Comparison of ENCODE assay signal across 3 cellular contexts in the genomic region with DNA sequence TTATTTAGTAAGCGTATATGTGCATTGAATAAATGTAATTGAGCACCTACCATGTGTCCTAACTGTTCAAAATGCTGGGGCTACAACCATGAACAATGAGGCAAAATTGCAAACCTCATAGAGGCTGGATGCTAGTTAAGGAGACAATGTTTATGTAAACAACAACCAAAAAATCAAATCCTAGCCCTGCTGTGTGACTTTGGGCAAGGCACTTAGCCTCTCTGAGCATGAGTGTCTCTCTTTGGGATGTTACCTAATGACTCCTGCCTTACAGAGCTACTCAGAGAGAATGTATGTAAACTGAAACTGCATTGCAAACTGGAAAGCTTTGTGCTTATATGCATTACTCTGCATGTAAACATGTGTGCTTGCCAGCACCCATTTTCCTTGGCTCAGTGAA.
TF ChIP-seq lines count a peak whose summit lies in the region.

No MANE protein-coding gene starts in this region.

TF ChIP-seq in HepG2, 621 proteins besides CTCF, POLR2A, EP300 and RAD21:
- no peak for TF ChIP-seq TAF1 (CRISPR knock-in tag; IDR thresholded peaks at IDR 0.05)
- TF ChIP-seq HNF4A (CRISPR knock-in tag; IDR thresholded peaks at IDR 0.05) = no peak
- TF ChIP-seq CBX1 (IDR thresholded peaks at IDR 0.05; ENCODE audit: low read depth) = no peak
- TF ChIP-seq ZNF556 (CRISPR knock-in tag; IDR thresholded peaks at IDR 0.05; ENCODE audit: borderline replicate concordance) = no peak
- TF ChIP-seq, protein P1, sequence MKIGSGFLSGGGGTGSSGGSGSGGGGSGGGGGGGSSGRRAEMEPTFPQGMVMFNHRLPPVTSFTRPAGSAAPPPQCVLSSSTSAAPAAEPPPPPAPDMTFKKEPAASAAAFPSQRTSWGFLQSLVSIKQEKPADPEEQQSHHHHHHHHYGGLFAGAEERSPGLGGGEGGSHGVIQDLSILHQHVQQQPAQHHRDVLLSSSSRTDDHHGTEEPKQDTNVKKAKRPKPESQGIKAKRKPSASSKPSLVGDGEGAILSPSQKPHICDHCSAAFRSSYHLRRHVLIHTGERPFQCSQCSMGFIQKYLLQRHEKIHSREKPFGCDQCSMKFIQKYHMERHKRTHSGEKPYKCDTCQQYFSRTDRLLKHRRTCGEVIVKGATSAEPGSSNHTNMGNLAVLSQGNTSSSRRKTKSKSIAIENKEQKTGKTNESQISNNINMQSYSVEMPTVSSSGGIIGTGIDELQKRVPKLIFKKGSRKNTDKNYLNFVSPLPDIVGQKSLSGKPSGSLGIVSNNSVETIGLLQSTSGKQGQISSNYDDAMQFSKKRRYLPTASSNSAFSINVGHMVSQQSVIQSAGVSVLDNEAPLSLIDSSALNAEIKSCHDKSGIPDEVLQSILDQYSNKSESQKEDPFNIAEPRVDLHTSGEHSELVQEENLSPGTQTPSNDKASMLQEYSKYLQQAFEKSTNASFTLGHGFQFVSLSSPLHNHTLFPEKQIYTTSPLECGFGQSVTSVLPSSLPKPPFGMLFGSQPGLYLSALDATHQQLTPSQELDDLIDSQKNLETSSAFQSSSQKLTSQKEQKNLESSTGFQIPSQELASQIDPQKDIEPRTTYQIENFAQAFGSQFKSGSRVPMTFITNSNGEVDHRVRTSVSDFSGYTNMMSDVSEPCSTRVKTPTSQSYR (CRISPR knock-in tag; IDR thresholded peaks at IDR 0.05; ENCODE audit: borderline replicate concordance) = no peak
- peak; percentile 50; the same call in 1 of the 2 replicates for TF ChIP-seq ZNF768 (CRISPR knock-in tag; IDR thresholded peaks at IDR 0.05)
- TF ChIP-seq, protein P2, sequence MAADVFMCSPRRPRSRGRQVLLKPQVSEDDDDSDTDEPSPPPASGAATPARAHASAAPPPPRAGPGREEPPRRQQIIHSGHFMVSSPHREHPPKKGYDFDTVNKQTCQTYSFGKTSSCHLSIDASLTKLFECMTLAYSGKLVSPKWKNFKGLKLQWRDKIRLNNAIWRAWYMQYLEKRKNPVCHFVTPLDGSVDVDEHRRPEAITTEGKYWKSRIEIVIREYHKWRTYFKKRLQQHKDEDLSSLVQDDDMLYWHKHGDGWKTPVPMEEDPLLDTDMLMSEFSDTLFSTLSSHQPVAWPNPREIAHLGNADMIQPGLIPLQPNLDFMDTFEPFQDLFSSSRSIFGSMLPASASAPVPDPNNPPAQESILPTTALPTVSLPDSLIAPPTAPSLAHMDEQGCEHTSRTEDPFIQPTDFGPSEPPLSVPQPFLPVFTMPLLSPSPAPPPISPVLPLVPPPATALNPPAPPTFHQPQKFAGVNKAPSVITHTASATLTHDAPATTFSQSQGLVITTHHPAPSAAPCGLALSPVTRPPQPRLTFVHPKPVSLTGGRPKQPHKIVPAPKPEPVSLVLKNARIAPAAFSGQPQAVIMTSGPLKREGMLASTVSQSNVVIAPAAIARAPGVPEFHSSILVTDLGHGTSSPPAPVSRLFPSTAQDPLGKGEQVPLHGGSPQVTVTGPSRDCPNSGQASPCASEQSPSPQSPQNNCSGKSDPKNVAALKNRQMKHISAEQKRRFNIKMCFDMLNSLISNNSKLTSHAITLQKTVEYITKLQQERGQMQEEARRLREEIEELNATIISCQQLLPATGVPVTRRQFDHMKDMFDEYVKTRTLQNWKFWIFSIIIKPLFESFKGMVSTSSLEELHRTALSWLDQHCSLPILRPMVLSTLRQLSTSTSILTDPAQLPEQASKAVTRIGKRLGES (CRISPR knock-in tag; IDR thresholded peaks at IDR 0.05; ENCODE audit: borderline replicate concordance) = no peak
- TF ChIP-seq HNRNPL (IDR thresholded peaks at IDR 0.05; ENCODE audit: low read depth, low read length) = no peak
- TF ChIP-seq JUNB (CRISPR knock-in tag; IDR thresholded peaks at IDR 0.05; ENCODE audit: borderline replicate concordance) = no peak

TF ChIP-seq in H1, 55 proteins besides CTCF, POLR2A, EP300 and RAD21:
- TF ChIP-seq SP4 (IDR thresholded peaks at IDR 0.05; ENCODE audit: low read length) (no peak), KDM1A (IDR thresholded peaks at IDR 0.05; ENCODE audit: borderline replicate concordance, low read length) (peak; percentile 43; the same call in 1 of the 2 replicates), CHD2 (IDR thresholded peaks at IDR 0.05; ENCODE audit: low read length) (no peak), EGR1 (IDR thresholded peaks at IDR 0.05; ENCODE audit: borderline replicate concordance, low read depth, low read length) (no peak), SP1 (IDR thresholded peaks at IDR 0.05; ENCODE audit: low read depth, low read length) (no peak)

TF ChIP-seq in WTC11, 78 proteins besides CTCF, POLR2A, EP300 and RAD21:
- TF ChIP-seq, protein P3, sequence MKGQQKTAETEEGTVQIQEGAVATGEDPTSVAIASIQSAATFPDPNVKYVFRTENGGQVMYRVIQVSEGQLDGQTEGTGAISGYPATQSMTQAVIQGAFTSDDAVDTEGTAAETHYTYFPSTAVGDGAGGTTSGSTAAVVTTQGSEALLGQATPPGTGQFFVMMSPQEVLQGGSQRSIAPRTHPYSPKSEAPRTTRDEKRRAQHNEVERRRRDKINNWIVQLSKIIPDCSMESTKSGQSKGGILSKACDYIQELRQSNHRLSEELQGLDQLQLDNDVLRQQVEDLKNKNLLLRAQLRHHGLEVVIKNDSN (CRISPR knock-in tag; IDR thresholded peaks at IDR 0.05) = no peak
- no peak for TF ChIP-seq MXD4 (CRISPR knock-in tag; IDR thresholded peaks at IDR 0.05; ENCODE audit: borderline replicate concordance)
- TF ChIP-seq ESRRA (CRISPR knock-in tag; IDR thresholded peaks at IDR 0.05; ENCODE audit: borderline replicate concordance) = no peak
- TF ChIP-seq, protein P4, sequence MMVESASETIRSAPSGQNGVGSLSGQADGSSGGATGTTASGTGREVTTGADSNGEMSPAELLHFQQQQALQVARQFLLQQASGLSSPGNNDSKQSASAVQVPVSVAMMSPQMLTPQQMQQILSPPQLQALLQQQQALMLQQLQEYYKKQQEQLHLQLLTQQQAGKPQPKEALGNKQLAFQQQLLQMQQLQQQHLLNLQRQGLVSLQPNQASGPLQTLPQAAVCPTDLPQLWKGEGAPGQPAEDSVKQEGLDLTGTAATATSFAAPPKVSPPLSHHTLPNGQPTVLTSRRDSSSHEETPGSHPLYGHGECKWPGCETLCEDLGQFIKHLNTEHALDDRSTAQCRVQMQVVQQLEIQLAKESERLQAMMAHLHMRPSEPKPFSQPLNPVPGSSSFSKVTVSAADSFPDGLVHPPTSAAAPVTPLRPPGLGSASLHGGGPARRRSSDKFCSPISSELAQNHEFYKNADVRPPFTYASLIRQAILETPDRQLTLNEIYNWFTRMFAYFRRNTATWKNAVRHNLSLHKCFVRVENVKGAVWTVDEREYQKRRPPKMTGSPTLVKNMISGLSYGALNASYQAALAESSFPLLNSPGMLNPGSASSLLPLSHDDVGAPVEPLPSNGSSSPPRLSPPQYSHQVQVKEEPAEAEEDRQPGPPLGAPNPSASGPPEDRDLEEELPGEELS (CRISPR knock-in tag; IDR thresholded peaks at IDR 0.05) = no peak
- TF ChIP-seq, protein P5, sequence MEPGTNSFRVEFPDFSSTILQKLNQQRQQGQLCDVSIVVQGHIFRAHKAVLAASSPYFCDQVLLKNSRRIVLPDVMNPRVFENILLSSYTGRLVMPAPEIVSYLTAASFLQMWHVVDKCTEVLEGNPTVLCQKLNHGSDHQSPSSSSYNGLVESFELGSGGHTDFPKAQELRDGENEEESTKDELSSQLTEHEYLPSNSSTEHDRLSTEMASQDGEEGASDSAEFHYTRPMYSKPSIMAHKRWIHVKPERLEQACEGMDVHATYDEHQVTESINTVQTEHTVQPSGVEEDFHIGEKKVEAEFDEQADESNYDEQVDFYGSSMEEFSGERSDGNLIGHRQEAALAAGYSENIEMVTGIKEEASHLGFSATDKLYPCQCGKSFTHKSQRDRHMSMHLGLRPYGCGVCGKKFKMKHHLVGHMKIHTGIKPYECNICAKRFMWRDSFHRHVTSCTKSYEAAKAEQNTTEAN (CRISPR knock-in tag; IDR thresholded peaks at IDR 0.05) = no peak
- no peak for TF ChIP-seq JAZF1 (CRISPR knock-in tag; IDR thresholded peaks at IDR 0.05)
- TF ChIP-seq, protein P6, sequence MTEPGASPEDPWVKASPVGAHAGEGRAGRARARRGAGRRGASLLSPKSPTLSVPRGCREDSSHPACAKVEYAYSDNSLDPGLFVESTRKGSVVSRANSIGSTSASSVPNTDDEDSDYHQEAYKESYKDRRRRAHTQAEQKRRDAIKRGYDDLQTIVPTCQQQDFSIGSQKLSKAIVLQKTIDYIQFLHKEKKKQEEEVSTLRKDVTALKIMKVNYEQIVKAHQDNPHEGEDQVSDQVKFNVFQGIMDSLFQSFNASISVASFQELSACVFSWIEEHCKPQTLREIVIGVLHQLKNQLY (CRISPR knock-in tag; IDR thresholded peaks at IDR 0.05) = no peak
- TF ChIP-seq, protein P7, sequence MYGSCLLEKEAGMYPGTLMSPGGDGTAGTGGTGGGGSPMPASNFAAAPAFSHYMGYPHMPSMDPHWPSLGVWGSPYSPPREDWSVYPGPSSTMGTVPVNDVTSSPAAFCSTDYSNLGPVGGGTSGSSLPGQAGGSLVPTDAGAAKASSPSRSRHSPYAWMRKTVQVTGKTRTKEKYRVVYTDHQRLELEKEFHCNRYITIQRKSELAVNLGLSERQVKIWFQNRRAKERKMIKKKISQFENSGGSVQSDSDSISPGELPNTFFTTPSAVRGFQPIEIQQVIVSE (CRISPR knock-in tag; IDR thresholded peaks at IDR 0.05; ENCODE audit: borderline replicate concordance) = no peak
- TF ChIP-seq FOXJ3 (CRISPR knock-in tag; IDR thresholded peaks at IDR 0.05; ENCODE audit: borderline replicate concordance) = no peak
- no peak for TF ChIP-seq ZNF317 (CRISPR knock-in tag; IDR thresholded peaks at IDR 0.05; ENCODE audit: borderline replicate concordance, low read depth)
- no peak for TF ChIP-seq ZNF232 (CRISPR knock-in tag; IDR thresholded peaks at IDR 0.05)
- no peak for TF ChIP-seq GRHL2 (CRISPR knock-in tag; IDR thresholded peaks at IDR 0.05; ENCODE audit: insufficient replicate concordance, severe bottlenecking)
- TF ChIP-seq, protein P8, sequence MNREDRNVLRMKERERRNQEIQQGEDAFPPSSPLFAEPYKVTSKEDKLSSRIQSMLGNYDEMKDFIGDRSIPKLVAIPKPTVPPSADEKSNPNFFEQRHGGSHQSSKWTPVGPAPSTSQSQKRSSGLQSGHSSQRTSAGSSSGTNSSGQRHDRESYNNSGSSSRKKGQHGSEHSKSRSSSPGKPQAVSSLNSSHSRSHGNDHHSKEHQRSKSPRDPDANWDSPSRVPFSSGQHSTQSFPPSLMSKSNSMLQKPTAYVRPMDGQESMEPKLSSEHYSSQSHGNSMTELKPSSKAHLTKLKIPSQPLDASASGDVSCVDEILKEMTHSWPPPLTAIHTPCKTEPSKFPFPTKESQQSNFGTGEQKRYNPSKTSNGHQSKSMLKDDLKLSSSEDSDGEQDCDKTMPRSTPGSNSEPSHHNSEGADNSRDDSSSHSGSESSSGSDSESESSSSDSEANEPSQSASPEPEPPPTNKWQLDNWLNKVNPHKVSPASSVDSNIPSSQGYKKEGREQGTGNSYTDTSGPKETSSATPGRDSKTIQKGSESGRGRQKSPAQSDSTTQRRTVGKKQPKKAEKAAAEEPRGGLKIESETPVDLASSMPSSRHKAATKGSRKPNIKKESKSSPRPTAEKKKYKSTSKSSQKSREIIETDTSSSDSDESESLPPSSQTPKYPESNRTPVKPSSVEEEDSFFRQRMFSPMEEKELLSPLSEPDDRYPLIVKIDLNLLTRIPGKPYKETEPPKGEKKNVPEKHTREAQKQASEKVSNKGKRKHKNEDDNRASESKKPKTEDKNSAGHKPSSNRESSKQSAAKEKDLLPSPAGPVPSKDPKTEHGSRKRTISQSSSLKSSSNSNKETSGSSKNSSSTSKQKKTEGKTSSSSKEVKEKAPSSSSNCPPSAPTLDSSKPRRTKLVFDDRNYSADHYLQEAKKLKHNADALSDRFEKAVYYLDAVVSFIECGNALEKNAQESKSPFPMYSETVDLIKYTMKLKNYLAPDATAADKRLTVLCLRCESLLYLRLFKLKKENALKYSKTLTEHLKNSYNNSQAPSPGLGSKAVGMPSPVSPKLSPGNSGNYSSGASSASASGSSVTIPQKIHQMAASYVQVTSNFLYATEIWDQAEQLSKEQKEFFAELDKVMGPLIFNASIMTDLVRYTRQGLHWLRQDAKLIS (CRISPR knock-in tag; IDR thresholded peaks at IDR 0.05; ENCODE audit: borderline replicate concordance) = no peak
- TF ChIP-seq PRRX2 (CRISPR knock-in tag; IDR thresholded peaks at IDR 0.05) = no peak
- TF ChIP-seq, protein P9, sequence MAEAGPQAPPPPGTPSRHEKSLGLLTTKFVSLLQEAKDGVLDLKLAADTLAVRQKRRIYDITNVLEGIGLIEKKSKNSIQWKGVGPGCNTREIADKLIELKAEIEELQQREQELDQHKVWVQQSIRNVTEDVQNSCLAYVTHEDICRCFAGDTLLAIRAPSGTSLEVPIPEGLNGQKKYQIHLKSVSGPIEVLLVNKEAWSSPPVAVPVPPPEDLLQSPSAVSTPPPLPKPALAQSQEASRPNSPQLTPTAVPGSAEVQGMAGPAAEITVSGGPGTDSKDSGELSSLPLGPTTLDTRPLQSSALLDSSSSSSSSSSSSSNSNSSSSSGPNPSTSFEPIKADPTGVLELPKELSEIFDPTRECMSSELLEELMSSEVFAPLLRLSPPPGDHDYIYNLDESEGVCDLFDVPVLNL (CRISPR knock-in tag; IDR thresholded peaks at IDR 0.05; ENCODE audit: borderline replicate concordance, low read depth) = no peak
TF ChIP-seq in WTC11: peak in this region for 0.
